Comparison of ENCODE assay signal across 1 cellular context in the genomic region with DNA sequence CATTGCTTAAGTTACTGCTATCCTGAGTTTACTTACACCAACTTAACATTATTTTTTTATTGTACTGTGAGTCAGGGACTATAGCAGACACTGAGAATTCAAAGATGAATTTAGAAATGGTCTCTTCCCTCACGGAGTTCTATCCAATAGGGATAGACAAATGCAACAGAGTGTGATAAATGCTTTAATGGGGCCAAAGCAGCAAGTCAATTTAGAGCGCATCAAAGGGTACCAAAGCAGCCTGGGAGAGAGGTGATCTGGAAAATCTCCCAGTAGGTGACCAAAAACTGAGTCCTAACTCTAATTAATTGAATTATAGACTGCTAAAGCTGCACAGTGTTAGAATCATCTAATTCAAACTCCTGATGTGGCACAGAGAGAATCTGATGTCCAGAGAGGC.
TF ChIP-seq lines count a peak whose summit lies in the region.

No MANE protein-coding gene starts in this region.

TF ChIP-seq in IMR-90, 13 proteins besides CTCF, POLR2A, EP300 and RAD21:
- TF ChIP-seq, protein P1, sequence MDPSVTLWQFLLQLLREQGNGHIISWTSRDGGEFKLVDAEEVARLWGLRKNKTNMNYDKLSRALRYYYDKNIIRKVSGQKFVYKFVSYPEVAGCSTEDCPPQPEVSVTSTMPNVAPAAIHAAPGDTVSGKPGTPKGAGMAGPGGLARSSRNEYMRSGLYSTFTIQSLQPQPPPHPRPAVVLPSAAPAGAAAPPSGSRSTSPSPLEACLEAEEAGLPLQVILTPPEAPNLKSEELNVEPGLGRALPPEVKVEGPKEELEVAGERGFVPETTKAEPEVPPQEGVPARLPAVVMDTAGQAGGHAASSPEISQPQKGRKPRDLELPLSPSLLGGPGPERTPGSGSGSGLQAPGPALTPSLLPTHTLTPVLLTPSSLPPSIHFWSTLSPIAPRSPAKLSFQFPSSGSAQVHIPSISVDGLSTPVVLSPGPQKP (IDR thresholded peaks at IDR 0.05; ENCODE audit: borderline replicate concordance, low read depth, low read length): no peak
- TF ChIP-seq RFX5 (IDR thresholded peaks at IDR 0.05; ENCODE audit: low read depth, low read length) (no peak), MXI1 (IDR thresholded peaks at IDR 0.05; ENCODE audit: borderline replicate concordance, low read depth, low read length) (no peak), CEBPB (IDR thresholded peaks at IDR 0.05; ENCODE audit: low read depth, low read length) (no peak), SMC3 (IDR thresholded peaks at IDR 0.05; ENCODE audit: low read depth, low read length) (no peak), FOS (IDR thresholded peaks at IDR 0.05; ENCODE audit: low read depth, low read length) (no peak), RCOR1 (IDR thresholded peaks at IDR 0.05; ENCODE audit: insufficient replicate concordance, low read length) (no peak), NFE2L2 (IDR thresholded peaks at IDR 0.05; ENCODE audit: low read depth, low read length) (no peak), MAFK (IDR thresholded peaks at IDR 0.05; ENCODE audit: low read depth, low read length) (no peak), BHLHE40 (IDR thresholded peaks at IDR 0.05; ENCODE audit: low read depth, low read length) (no peak), USF2 (IDR thresholded peaks at IDR 0.05; ENCODE audit: low read depth, low read length) (no peak), MAZ (IDR thresholded peaks at IDR 0.05; ENCODE audit: borderline replicate concordance, low read depth, low read length) (no peak), CHD1 (IDR thresholded peaks at IDR 0.05; ENCODE audit: low read depth, low read length) (no peak)
